1 cellular context compared by ENCODE assay signal in the genomic region with DNA sequence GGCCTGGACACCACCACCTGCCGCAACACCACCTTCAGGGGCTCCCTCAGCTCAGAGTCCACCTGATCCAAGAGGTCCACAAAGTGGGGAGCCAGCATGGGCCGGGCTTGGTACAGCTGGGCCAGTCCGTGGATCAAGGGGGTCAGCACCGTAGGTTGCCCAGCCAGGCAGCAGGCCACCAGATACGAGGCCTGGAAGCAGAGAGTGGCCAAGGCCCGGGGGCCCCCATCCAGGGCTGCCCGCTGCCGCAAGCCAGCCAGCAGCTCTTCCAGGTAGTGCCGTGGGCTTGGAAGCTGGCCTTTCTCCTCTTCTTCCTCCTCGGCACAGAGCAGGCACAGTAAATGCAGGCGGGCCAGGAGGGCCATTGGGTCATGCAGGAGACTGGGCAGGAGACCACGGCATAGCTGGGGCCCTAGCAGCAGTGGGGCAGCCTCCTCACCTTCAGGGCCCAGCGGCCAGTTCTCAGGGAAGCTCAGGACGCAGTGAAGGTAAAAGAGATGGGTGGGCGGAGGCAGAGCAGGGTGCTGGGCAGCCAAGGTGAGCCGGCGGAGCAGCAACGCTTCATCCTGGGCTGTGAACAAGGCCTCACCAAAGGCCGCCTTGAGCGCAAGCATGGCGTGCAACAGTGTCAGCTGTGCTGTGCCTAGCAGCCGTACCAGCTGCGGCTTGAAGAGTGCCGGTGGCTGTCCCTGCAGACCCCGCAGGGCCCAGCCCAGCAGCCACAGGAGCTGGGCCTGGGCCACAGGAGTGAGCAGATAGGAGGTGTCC.
TF ChIP-seq lines count a peak whose summit lies in the region.

No MANE protein-coding gene starts in this region.

TF ChIP-seq in GM12878, 131 proteins besides CTCF, POLR2A, EP300 and RAD21:
- TF ChIP-seq HDGF (IDR thresholded peaks at IDR 0.05), result 0 out of 2 replicates have a peak, but pooled peaks have one; percentile 17
- TF ChIP-seq, protein P1, sequence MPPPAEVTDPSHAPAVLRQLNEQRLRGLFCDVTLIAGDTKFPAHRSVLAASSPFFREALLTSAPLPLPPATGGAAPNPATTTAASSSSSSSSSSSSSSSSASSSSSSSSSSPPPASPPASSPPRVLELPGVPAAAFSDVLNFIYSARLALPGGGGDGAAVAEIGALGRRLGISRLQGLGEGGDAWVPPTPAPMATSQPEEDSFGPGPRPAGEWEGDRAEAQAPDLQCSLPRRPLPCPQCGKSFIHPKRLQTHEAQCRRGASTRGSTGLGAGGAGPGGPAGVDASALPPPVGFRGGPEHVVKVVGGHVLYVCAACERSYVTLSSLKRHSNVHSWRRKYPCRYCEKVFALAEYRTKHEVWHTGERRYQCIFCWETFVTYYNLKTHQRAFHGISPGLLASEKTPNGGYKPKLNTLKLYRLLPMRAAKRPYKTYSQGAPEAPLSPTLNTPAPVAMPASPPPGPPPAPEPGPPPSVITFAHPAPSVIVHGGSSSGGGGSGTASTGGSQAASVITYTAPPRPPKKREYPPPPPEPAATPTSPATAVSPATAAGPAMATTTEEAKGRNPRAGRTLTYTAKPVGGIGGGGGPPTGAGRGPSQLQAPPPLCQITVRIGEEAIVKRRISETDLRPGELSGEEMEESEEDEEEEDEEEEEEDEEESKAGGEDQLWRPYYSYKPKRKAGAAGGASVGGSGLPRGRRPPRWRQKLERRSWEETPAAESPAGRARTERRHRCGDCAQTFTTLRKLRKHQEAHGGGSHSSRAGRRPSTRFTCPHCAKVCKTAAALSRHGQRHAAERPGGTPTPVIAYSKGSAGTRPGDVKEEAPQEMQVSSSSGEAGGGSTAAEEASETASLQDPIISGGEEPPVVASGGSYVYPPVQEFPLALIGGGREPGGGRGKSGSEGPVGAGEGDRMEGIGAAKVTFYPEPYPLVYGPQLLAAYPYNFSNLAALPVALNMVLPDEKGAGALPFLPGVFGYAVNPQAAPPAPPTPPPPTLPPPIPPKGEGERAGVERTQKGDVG (CRISPR knock-in tag; IDR thresholded peaks at IDR 0.05), result no peak
TF ChIP-seq in GM12878: peak in this region for 1.
